ENCODE assay signal across 12 cellular contexts in genomic region chr5:106127341-106127781, GRCh38.
DNase-seq lines count a peak whose midpoint lies in the region; ATAC-seq, FAIRE-seq and TF ChIP-seq lines count a peak whose summit lies in the region.
"Had no signal": no experiment of that assay in that cellular context is flagged by ENCODE, and none has a peak within 500 bp of the region (broad histone marks: within the 10 kb centered on the region; RNA-seq: fewer than 3 reads in every experiment).

No MANE protein-coding gene starts in this region.

- peaks cover 20% of the 10 kb centered on the region for H3K4me1 ChIP-seq in MM.1S (ENCODE audit: low read length)
- H3K4me1 ChIP-seq: gastrocnemius medialis, transverse colon had no signal

- H3K27ac Mint-ChIP-seq in activated CD8-positive, alpha-beta T cell treated with anti-CD3 and anti-CD28 coated beads, Interleukin-2, amount 10 ng/mL, durations not matched to agents 7 days and 5 days = no peak overlapping the region

- H3K27ac ChIP-seq in MM.1S (ENCODE audit: low read length) = peak overlapping the region; percentile 80
- H3K27ac ChIP-seq: gastrocnemius medialis, neutrophil, transverse colon had no signal

- H3K27me3 Mint-ChIP-seq in activated CD8-positive, alpha-beta T cell treated with anti-CD3 and anti-CD28 coated beads, Interleukin-2, amount 10 ng/mL, durations not matched to agents 7 days and 5 days (ENCODE audit: low read depth) = no peaks in the 10 kb centered on the region

- CTCF ChIA-PET in activated CD8-positive, alpha-beta T cell treated with anti-CD3 and anti-CD28 coated beads, Interleukin-2, amount 10 ng/mL, durations not matched to agents 7 days and 5 days (lab: Charles Lee) = no interaction called here

- POLR2A ChIA-PET in activated CD8-positive, alpha-beta T cell treated with anti-CD3 and anti-CD28 coated beads, Interleukin-2, amount 10 ng/mL, durations not matched to agents 7 days and 5 days (lab: Charles Lee) = no interaction called here

- no peak for FAIRE-seq in HTR-8/SVneo (lab: Jason Lieb, UNC)

- peaks cover 18% of the 10 kb centered on the region for H3F3A ChIP-seq in MM.1S (ENCODE audit: insufficient read depth, low read length)

- no peaks in the 10 kb centered on the region for H3K79me2 ChIP-seq in MM.1S (ENCODE audit: low read length)

- H3K9me3 ChIP-seq in MM.1S (replicated peaks; ENCODE audit: insufficient read depth, low read length) = no peaks in the 10 kb centered on the region
- H3K9me3 ChIP-seq: gastrocnemius medialis, neutrophil, transverse colon had no signal

- H3K4me1 Mint-ChIP-seq in activated CD8-positive, alpha-beta T cell treated with anti-CD3 and anti-CD28 coated beads, Interleukin-2, amount 10 ng/mL, durations not matched to agents 7 days and 5 days (ENCODE audit: low read depth) = no peaks in the 10 kb centered on the region

- H3K4me3 ChIP-seq in MM.1S (ENCODE audit: low read length) = peak overlapping the region; percentile 15
- H3K4me3 ChIP-seq: gastrocnemius medialis, transverse colon had no signal

- H3K4me3 Mint-ChIP-seq in activated CD8-positive, alpha-beta T cell treated with anti-CD3 and anti-CD28 coated beads, Interleukin-2, amount 10 ng/mL, durations not matched to agents 7 days and 5 days = no peak overlapping the region

- no peaks in the 10 kb centered on the region for H3K36me3 Mint-ChIP-seq in activated CD8-positive, alpha-beta T cell treated with anti-CD3 and anti-CD28 coated beads, Interleukin-2, amount 10 ng/mL, durations not matched to agents 7 days and 5 days (ENCODE audit: low read depth)

- no peaks in the 10 kb centered on the region for H3K36me3 ChIP-seq in MM.1S (replicated peaks; ENCODE audit: insufficient read depth, low read length)
- H3K36me3 ChIP-seq: gastrocnemius medialis, neutrophil, transverse colon had no signal

- peak overlapping the region; percentile 46 for H2AFZ ChIP-seq in MM.1S (ENCODE audit: low read length)

- ATAC-seq in GM21576 (IDR thresholded peaks at IDR 0.05; ENCODE audit: unreplicated experiment) = peak; percentile 59
- ATAC-seq in activated CD8-positive, alpha-beta T cell treated with anti-CD3 and anti-CD28 coated beads, Interleukin-2, amount 10 ng/mL, durations not matched to agents 7 days and 5 days = no peak
- ATAC-seq: gastrocnemius medialis had no signal

- TF ChIP-seq CTCF in MM.1S (IDR thresholded peaks at IDR 0.05; ENCODE audit: low read length) = peak; percentile 34

- H3K9ac ChIP-seq in MM.1S (ENCODE audit: low read length) = peak overlapping the region; percentile 32; the same call in 1 of the 2 replicates

- H4K20me1 ChIP-seq in MM.1S (ENCODE audit: insufficient read depth, low read length) = no peaks in the 10 kb centered on the region

- H3K4me2 ChIP-seq in MM.1S (ENCODE audit: low read depth, low read length) = peak overlapping the region; percentile 70

- peak; percentile 62 for DNase-seq in ELF-1 (ENCODE audit: low read depth, low spot score)
- DNase-seq in MM.1S = peak; percentile 84
- DNase-seq in fibroblast of peridontal ligament (ENCODE audit: extremely low read depth) = peak; percentile 18
- DNase-seq in midbrain (lab: John Stamatoyannopoulos, UW) = no peak
- no peak for DNase-seq in activated CD8-positive, alpha-beta T cell treated with anti-CD3 and anti-CD28 coated beads, Interleukin-2, amount 10 ng/mL, durations not matched to agents 7 days and 5 days
- no peak for DNase-seq in activated CD4-positive, alpha-beta T cell treated with anti-CD3 and anti-CD28 coated beads, Interleukin-2, amount 50 U/mL, for 48 hours
- no peak for DNase-seq in HTR-8/SVneo (ENCODE audit: insufficient read length, low spot score)
- DNase-seq: gastrocnemius medialis, NCI-H774, transverse colon had no signal

- H3K9me2 ChIP-seq in MM.1S (replicated peaks; ENCODE audit: insufficient read depth, low read length) = no peaks in the 10 kb centered on the region

- no peaks in the 10 kb centered on the region for H3K9me3 Mint-ChIP-seq in activated CD8-positive, alpha-beta T cell treated with anti-CD3 and anti-CD28 coated beads, Interleukin-2, amount 10 ng/mL, durations not matched to agents 7 days and 5 days (ENCODE audit: insufficient read depth)

- no peaks in the 10 kb centered on the region for H3K27me3 ChIP-seq in MM.1S (replicated peaks; ENCODE audit: insufficient read depth, low read length)
- H3K27me3 ChIP-seq: gastrocnemius medialis, neutrophil, transverse colon had no signal

Comparison
In these comparisons a context has a peak if more than half of its experiments do, and no peak if none do; other contexts are left out.
1. DNase-seq: peak in ELF-1 (single experiment), MM.1S (single experiment) and fibroblast of peridontal ligament (single experiment); none in midbrain (single experiment), activated CD8-positive, alpha-beta T cell treated with anti-CD3 and anti-CD28 coated beads, Interleukin-2, amount 10 ng/mL, durations not matched to agents 7 days and 5 days (single experiment), activated CD4-positive, alpha-beta T cell treated with anti-CD3 and anti-CD28 coated beads, Interleukin-2, amount 50 U/mL, for 48 hours (0 of 2) and HTR-8/SVneo (single experiment).